Comparison of ENCODE assay signal across 20 cellular contexts in the genomic region with DNA sequence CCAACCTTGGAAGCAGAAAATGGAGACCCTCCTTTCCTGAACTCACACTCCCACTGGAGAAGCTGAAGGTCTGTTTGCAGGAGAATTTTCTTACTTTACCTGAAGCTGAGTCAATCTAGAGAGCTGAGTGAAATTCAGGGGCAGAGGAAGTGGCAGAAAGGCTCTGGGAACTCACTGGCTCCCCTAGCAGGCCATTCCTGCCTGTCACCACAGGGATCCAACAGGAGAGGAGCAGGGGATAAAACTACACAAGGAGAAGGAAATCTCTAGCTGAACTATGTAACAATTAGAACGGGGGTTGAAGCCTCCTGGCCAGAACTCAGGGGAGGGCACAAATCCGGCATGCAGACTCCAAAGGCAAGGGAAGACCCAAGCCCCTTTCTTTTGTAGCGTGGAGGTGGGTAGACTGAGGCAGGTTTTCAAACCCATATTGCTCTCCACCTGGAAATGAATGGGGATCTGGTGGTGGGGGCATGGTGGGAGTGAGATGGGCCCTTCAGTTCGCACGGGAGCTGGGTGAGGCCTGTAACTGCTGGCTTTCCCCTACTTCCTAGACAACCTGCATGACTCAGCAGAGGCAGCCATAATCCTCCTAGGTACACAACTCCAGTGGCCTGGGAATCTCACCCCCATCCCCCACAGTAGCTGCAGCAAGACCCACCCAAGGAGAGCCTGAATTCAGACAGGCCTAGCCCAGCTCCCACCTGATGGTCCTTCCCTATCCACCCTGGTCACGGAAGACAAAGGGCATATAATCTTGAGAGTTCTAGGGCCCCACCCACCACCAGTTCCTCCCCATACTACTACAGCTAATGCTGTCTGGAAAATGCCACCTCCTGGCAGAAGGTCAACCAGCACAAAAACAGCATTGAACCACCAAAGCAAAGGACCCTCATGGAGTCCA.
DNase-seq lines count a peak whose midpoint lies in the region; ATAC-seq, FAIRE-seq and TF ChIP-seq lines count a peak whose summit lies in the region.
"Had no signal": no experiment of that assay in that cellular context is flagged by ENCODE, and none has a peak within 500 bp of the region (broad histone marks: within the 10 kb centered on the region; RNA-seq: fewer than 3 reads in every experiment).

No MANE protein-coding gene starts in this region.

- peak; percentile 28 for ATAC-seq in K562
- no peak for ATAC-seq in natural killer cell
- no peak for ATAC-seq in GM18505 (IDR thresholded peaks at IDR 0.05; ENCODE audit: unreplicated experiment)
- ATAC-seq: heart left ventricle, lower lobe of right lung had no signal

- 34% methylated on average over 6 of the region's 6 CpGs for WGBS in K562 (ENCODE audit: insufficient coverage, low coverage, missing lambda C conversion rate)
- 77 to 93% methylated on average over 6 of the region's 6 CpGs for WGBS in lower leg skin, 2 donors

- no peaks in the 10 kb centered on the region for H3K27me3 ChIP-seq in K562 (ENCODE audit: control insufficient read depth in 2 of 2, insufficient read depth in 2 of 2, low read length in 2 of 2)
- H3K27me3 ChIP-seq: heart left ventricle, sigmoid colon, upper lobe of left lung had no signal

- TF ChIP-seq RAD21 in K562 (CRISPR knock-in tag; conservative IDR thresholded peaks at IDR 0.05 in 1 of 2, IDR thresholded peaks at IDR 0.05 in 1 of 2): no peak

- DNase-seq in activated CD4-positive, alpha-beta T cell treated with anti-CD3 and anti-CD28 coated beads, Interleukin-2, amount 10 ng/mL, durations not matched to agents 7 days and 5 days: no peak
- no peak for DNase-seq in activated CD4-positive, alpha-beta T cell treated with anti-CD3 and anti-CD28 coated beads for 1 hour
- DNase-seq in M059J (ENCODE audit: low read depth) (peak; percentile 12), K562 (ENCODE audit: extremely low read depth in 1 of 4, low spot score in 3 of 4) (peak in 1 of 4 experiments; percentile 10), natural killer cell (no peak), NCI-H446 treated with DMSO at 0.1 percent for 48 hours (lab: John Stamatoyannopoulos, UW) (no peak), lower leg skin (ENCODE audit: low spot score in 2 of 2) (no peak)
- DNase-seq: cerebellar nuclear complex, H7, heart left ventricle, KBM-7, lower lobe of right lung, NCI-H1092 treated with DMSO at 0.1 percent for 48 hours, NCI-H510A treated with DMSO at 0.1 percent for 48 hours, Right ventricle myocardium superior, sigmoid colon, upper lobe of left lung had no signal

- H3K9me3 Mint-ChIP-seq in activated CD4-positive, alpha-beta T cell treated with anti-CD3 and anti-CD28 coated beads, Interleukin-2, amount 10 ng/mL, durations not matched to agents 7 days and 5 days: peaks cover 16% of the 10 kb centered on the region
- H3K9me3 Mint-ChIP-seq in natural killer cell: no peaks in the 10 kb centered on the region
- H3K9me3 Mint-ChIP-seq: stimulated activated naive CD8-positive, alpha-beta T cell treated with anti-CD3 and anti-CD28 coated beads, Interleukin-15, Interleukin-2, amounts not matched to agents 100 ng/mL and 50 ng/mL, for 24 hours had no signal

- H3K4me3 Mint-ChIP-seq in activated CD4-positive, alpha-beta T cell treated with anti-CD3 and anti-CD28 coated beads, Interleukin-2, amount 10 ng/mL, durations not matched to agents 7 days and 5 days: peak overlapping the region; percentile 85
- H3K4me3 Mint-ChIP-seq in natural killer cell: peak overlapping the region; percentile 97
- H3K4me3 Mint-ChIP-seq: CD14-positive monocyte had no signal

- TF ChIP-seq EP300 in K562 (IDR thresholded peaks at IDR 0.05; ENCODE audit: low read length): no peak

- H3K4me2 ChIP-seq in K562 (ENCODE audit: insufficient read depth, low read length): peak overlapping the region; percentile 17; the same call in 1 of the 2 replicates

- in situ Hi-C loops in K562 (cut with MboI): no loop called here

- no peaks in the 10 kb centered on the region for H3K27me3 Mint-ChIP-seq in activated CD4-positive, alpha-beta T cell treated with anti-CD3 and anti-CD28 coated beads, Interleukin-2, amount 10 ng/mL, durations not matched to agents 7 days and 5 days
- H3K27me3 Mint-ChIP-seq in natural killer cell (ENCODE audit: low read depth in 2 of 2): no peaks in the 10 kb centered on the region
- H3K27me3 Mint-ChIP-seq: stimulated activated naive CD8-positive, alpha-beta T cell treated with anti-CD3 and anti-CD28 coated beads, Interleukin-15, Interleukin-2, amounts not matched to agents 100 ng/mL and 50 ng/mL, for 24 hours had no signal

- H3K4me1 Mint-ChIP-seq in activated CD4-positive, alpha-beta T cell treated with anti-CD3 and anti-CD28 coated beads, Interleukin-2, amount 10 ng/mL, durations not matched to agents 7 days and 5 days: peaks cover 84% of the 10 kb centered on the region
- H3K4me1 Mint-ChIP-seq in natural killer cell: peaks cover 75 to 78% of the 10 kb centered on the region in 2 donors
- H3K4me1 Mint-ChIP-seq: CD14-positive monocyte had no signal

- H3K9me3 ChIP-seq in K562 (replicated peaks; ENCODE audit: control insufficient read depth, insufficient read depth, low read depth, low read length): no peaks in the 10 kb centered on the region
- H3K9me3 ChIP-seq: lower lobe of right lung, sigmoid colon, upper lobe of left lung had no signal

- H4K20me1 ChIP-seq in K562 (replicated peaks; ENCODE audit: control insufficient read depth, insufficient read depth, low read length): no peaks in the 10 kb centered on the region

- intact Hi-C loops in K562 (cut with micrococcal nuclease): no loop called here
- intact Hi-C loops in natural killer cell (cut with micrococcal nuclease): loop anchor here (2.0 to 10.0 kb wide), 2 partner anchors 240 to 1990 kb away; a partner anchor contains a TSS
- intact Hi-C loops in lower leg skin (cut with DNase I; ENCODE audit: low total_unique reads): no loop called here

- POLR2A ChIA-PET in activated CD4-positive, alpha-beta T cell treated with anti-CD3 and anti-CD28 coated beads, Interleukin-2, amount 10 ng/mL, durations not matched to agents 7 days and 5 days (lab: Charles Lee): interaction anchor here (0.6 to 0.7 kb wide), 3 partner anchors 12 to 168 kb away, joined by 3 to 5 read pairs (median 4); no protein-coding TSS in a partner anchor
- POLR2A ChIA-PET in K562 (lab: Yijun Ruan, JAX): no interaction called here

- peak overlapping the region; percentile 97 for H3K27ac Mint-ChIP-seq in activated CD4-positive, alpha-beta T cell treated with anti-CD3 and anti-CD28 coated beads, Interleukin-2, amount 10 ng/mL, durations not matched to agents 7 days and 5 days
- peak overlapping the region; percentile 82 to 86 for H3K27ac Mint-ChIP-seq in natural killer cell
- H3K27ac Mint-ChIP-seq: CD14-positive monocyte had no signal

- BruUV-seq in K562 (replicated peaks; lab: Mats Ljungman, UMichigan): no TSS peak

- H3K9ac ChIP-seq in K562 (ENCODE audit: insufficient read depth in 1 of 2, low read depth in 2 of 2, low read length in 2 of 2): no peak overlapping the region

- TF ChIP-seq CTCF in K562 (IDR thresholded peaks at IDR 0.05 in 2 of 3, conservative IDR thresholded peaks at IDR 0.05 in 1 of 3; ENCODE audit: insufficient read depth in 2 of 3, low read depth in 1 of 3, low read length in 3 of 3) (peak in 1 of 3 experiments; percentile 2; a peak in 1 of 6 replicates), natural killer cell (IDR thresholded peaks at IDR 0.05) (no peak), lower leg skin (IDR thresholded peaks at IDR 0.05) (no peak)

- TF ChIP-seq POLR2A in K562 (conservative IDR thresholded peaks at IDR 0.05) (no peak), GM18505 (IDR thresholded peaks at IDR 0.05; ENCODE audit: borderline replicate concordance, extremely low read depth, insufficient read depth, insufficient read length) (no peak), lower leg skin (IDR thresholded peaks at IDR 0.05) (no peak)

- no peaks in the 10 kb centered on the region for H3K9me1 ChIP-seq in K562 (ENCODE audit: control insufficient read depth, insufficient read depth, low read length)

- no peak overlapping the region for H3K27ac ChIP-seq in K562 (ENCODE audit: extremely low read depth, low read depth, low read length)
- H3K27ac ChIP-seq: heart left ventricle, lower lobe of right lung, sigmoid colon, upper lobe of left lung had no signal

- peaks cover 50% of the 10 kb centered on the region for H3K36me3 Mint-ChIP-seq in activated CD4-positive, alpha-beta T cell treated with anti-CD3 and anti-CD28 coated beads, Interleukin-2, amount 10 ng/mL, durations not matched to agents 7 days and 5 days (ENCODE audit: low read depth)
- H3K36me3 Mint-ChIP-seq in natural killer cell: no peaks in the 10 kb centered on the region

- H3K79me2 ChIP-seq in K562 (ENCODE audit: control insufficient read depth, insufficient read depth, low read length): no peaks in the 10 kb centered on the region

- CTCF ChIA-PET in activated CD4-positive, alpha-beta T cell treated with anti-CD3 and anti-CD28 coated beads, Interleukin-2, amount 10 ng/mL, durations not matched to agents 7 days and 5 days (lab: Charles Lee): interaction anchor here (1.0 to 1.7 kb wide), 2 partner anchors 59 to 89 kb away, joined by 3 to 5 read pairs; no protein-coding TSS in a partner anchor
- CTCF ChIA-PET in K562 (lab: Yijun Ruan, JAX; ENCODE audit: low intra/inter-chr PET ratio): no interaction called here

- H3K4me1 ChIP-seq in K562 (replicated peaks in 1 of 2; ENCODE audit: control insufficient read depth in 2 of 2, insufficient read depth in 2 of 2, low read length in 2 of 2): peaks cover 0 to 15% of the 10 kb centered on the region in 2 experiments; a peak in 4 of 5 replicates
- H3K4me1 ChIP-seq: lower lobe of right lung, sigmoid colon, upper lobe of left lung had no signal

- H2AFZ ChIP-seq in K562 (ENCODE audit: low read depth, low read length): peak overlapping the region; percentile 71

- H3K4me3 ChIP-seq in K562 (no peak overlapping the region), lower leg skin (ENCODE audit: low read depth, poor library complexity, severe bottlenecking) (no peak overlapping the region)
- H3K4me3 ChIP-seq: lower lobe of right lung, sigmoid colon, upper lobe of left lung had no signal

- H3K36me3 ChIP-seq in K562 (ENCODE audit: control insufficient read depth, insufficient read depth, low read length): no peaks in the 10 kb centered on the region
- H3K36me3 ChIP-seq: heart left ventricle, lower lobe of right lung, sigmoid colon, upper lobe of left lung had no signal

- FAIRE-seq in K562 (lab: Jason Lieb, UNC): no peak

TF ChIP-seq in K562, 482 proteins besides CTCF, POLR2A, EP300 and RAD21 (continues in another document):
- TF ChIP-seq SMAD4 (CRISPR knock-in tag; conservative IDR thresholded peaks at IDR 0.05) (0 out of 2 replicates have a peak, but pooled peaks have one; percentile 34), MAFF (IDR thresholded peaks at IDR 0.05; ENCODE audit: low read length) (peak; percentile 28; the same call in 1 of the 2 replicates), ARHGAP35 (IDR thresholded peaks at IDR 0.05; ENCODE audit: partially characterized antibody) (no peak)
